ENCODE assay signal across 14 cellular contexts in the genomic region with DNA sequence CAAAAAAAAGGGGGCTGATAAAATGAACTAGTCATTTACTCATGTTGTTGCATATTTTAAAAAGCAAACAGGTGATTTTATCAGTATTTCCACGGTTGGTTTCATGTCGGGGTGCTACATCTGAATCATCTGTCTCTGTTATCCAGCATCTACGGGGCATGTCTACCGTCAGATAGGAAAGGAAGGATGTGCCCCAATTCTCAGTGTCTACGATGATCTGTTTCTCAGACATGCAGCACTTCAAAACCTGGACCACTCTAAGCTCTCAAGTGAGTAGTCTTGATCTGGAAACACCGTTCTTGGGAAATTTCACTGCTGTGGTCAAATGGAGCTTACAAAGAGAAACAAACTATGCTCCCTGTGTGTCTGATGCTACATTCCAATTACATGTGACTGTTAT.
DNase-seq lines count a peak whose midpoint lies in the region; ATAC-seq and TF ChIP-seq lines count a peak whose summit lies in the region.
"Had no signal": no experiment of that assay in that cellular context is flagged by ENCODE, and none has a peak within 500 bp of the region (broad histone marks: within the 10 kb centered on the region; RNA-seq: fewer than 3 reads in every experiment).

No MANE protein-coding gene starts in this region.

- no peak for TF ChIP-seq CTCF in DND-41 (IDR thresholded peaks at IDR 0.05; ENCODE audit: borderline replicate concordance, extremely low read depth, low read length, poor library complexity, severe bottlenecking)

- no peaks in the 10 kb centered on the region for H3K9me3 Mint-ChIP-seq in activated T-helper 17 cell treated with anti-CD3 and anti-CD28 coated beads, Interleukin-2, amount 50 U/mL, for 72 hours
- H3K9me3 Mint-ChIP-seq: GM23338 had no signal

- H3K36me3 Mint-ChIP-seq in activated T-helper 17 cell treated with anti-CD3 and anti-CD28 coated beads, Interleukin-2, amount 50 U/mL, for 72 hours (ENCODE audit: low read depth): peaks cover 27% of the 10 kb centered on the region

- no peaks in the 10 kb centered on the region for H4K20me1 ChIP-seq in DND-41 (ENCODE audit: insufficient read depth, low read length)

- no peak overlapping the region for H4K91ac ChIP-seq in mesenchymal stem cell (ENCODE audit: low read length)

- no peak overlapping the region for H3K23ac ChIP-seq in mesenchymal stem cell (ENCODE audit: low read length in 2 of 2)

- no peaks in the 10 kb centered on the region for H3K79me1 ChIP-seq in mesenchymal stem cell (replicated peaks; ENCODE audit: low read length, poor library complexity, severe bottlenecking)

- peak overlapping the region; percentile 77 for H3K4me3 Mint-ChIP-seq in activated T-helper 17 cell treated with anti-CD3 and anti-CD28 coated beads, Interleukin-2, amount 50 U/mL, for 72 hours
- H3K4me3 Mint-ChIP-seq: GM23338 had no signal

- H3K79me2 ChIP-seq in DND-41 (ENCODE audit: insufficient read depth, low read length): no peaks in the 10 kb centered on the region

- no peak overlapping the region for H3K14ac ChIP-seq in mesenchymal stem cell (ENCODE audit: low read length in 2 of 2)

- H2BK12ac ChIP-seq in mesenchymal stem cell (ENCODE audit: low read length in 2 of 2): no peak overlapping the region

- no peak for ATAC-seq in DND-41 (ENCODE audit: insufficient read depth, low read depth)
- peak; percentile 76 for ATAC-seq in activated T-helper 17 cell treated with anti-CD3 and anti-CD28 coated beads, Interleukin-2, amount 50 U/mL, for 72 hours (replicated peaks)
- ATAC-seq in HG02870 (IDR thresholded peaks at IDR 0.05; ENCODE audit: unreplicated experiment): no peak
- ATAC-seq in HG03135 (IDR thresholded peaks at IDR 0.05; ENCODE audit: unreplicated experiment): no peak
- ATAC-seq: GM23338 had no signal

- H2AFZ ChIP-seq in DND-41 (ENCODE audit: low read depth, low read length) (no peak overlapping the region), mesenchymal stem cell (ENCODE audit: low read depth, low read length) (no peak overlapping the region)
- H2AFZ ChIP-seq: GM23338 had no signal

- H3K36me3 ChIP-seq in DND-41 (ENCODE audit: insufficient read depth, low read length) (peaks cover 5% of the 10 kb centered on the region; the same call in 1 of the 2 replicates), mesenchymal stem cell (ENCODE audit: control insufficient read depth in 1 of 2, insufficient read depth in 2 of 2, low read depth in 1 of 2, low read length in 2 of 2) (peaks cover 0 to 13% of the 10 kb centered on the region in 2 experiments)
- H3K36me3 ChIP-seq: WERI-Rb-1 had no signal

- H3K9ac ChIP-seq in DND-41 (ENCODE audit: low read depth, low read length) (no peak overlapping the region), mesenchymal stem cell (ENCODE audit: low read length) (no peak overlapping the region)

- no peak overlapping the region for H3K4me2 ChIP-seq in DND-41 (ENCODE audit: insufficient read depth, low read length)
- H3K4me2 ChIP-seq in mesenchymal stem cell (ENCODE audit: low read length, poor library complexity, severe bottlenecking): no peak overlapping the region
- H3K4me2 ChIP-seq: GM23338 had no signal

- no peaks in the 10 kb centered on the region for H3K27me3 Mint-ChIP-seq in activated T-helper 17 cell treated with anti-CD3 and anti-CD28 coated beads, Interleukin-2, amount 50 U/mL, for 72 hours

- 77% methylated on average over 5 of the region's 6 CpGs for WGBS in mesenchymal stem cell

- peaks cover 41% of the 10 kb centered on the region for H3K4me1 Mint-ChIP-seq in activated T-helper 17 cell treated with anti-CD3 and anti-CD28 coated beads, Interleukin-2, amount 50 U/mL, for 72 hours

- peak; percentile 31 for DNase-seq in DMS79 treated with DMSO at 0.1 percent for 48 hours (lab: John Stamatoyannopoulos, UW)
- no peak for DNase-seq in DMS79 (lab: John Stamatoyannopoulos, UW)
- no peak for DNase-seq in DND-41
- peak; percentile 60 for DNase-seq in mesenchymal stem cell
- no peak for DNase-seq in SW480 (ENCODE audit: low spot score)
- DNase-seq: activated gamma-delta T cell, hippocampal formation, NCI-H1105, WERI-Rb-1 had no signal

- H3K4me1 ChIP-seq in DND-41 (ENCODE audit: insufficient read depth, low read length) (peaks cover 65% of the 10 kb centered on the region), mesenchymal stem cell (ENCODE audit: control insufficient read depth, insufficient read depth, low read depth, low read length) (peaks cover 13% of the 10 kb centered on the region)

- no peak overlapping the region for H2AK5ac ChIP-seq in mesenchymal stem cell (ENCODE audit: low read length, severe bottlenecking)

- H3K9me3 ChIP-seq in DND-41 (ENCODE audit: insufficient read depth, low read length, severe bottlenecking) (no peaks in the 10 kb centered on the region), mesenchymal stem cell (ENCODE audit: control insufficient read depth, low read length) (no peaks in the 10 kb centered on the region)

- H3K27me3 ChIP-seq in DND-41 (ENCODE audit: insufficient read depth, low read length, poor library complexity): no peaks in the 10 kb centered on the region
- H3K27me3 ChIP-seq in mesenchymal stem cell (ENCODE audit: control insufficient read depth in 1 of 2, insufficient read depth in 1 of 2, low read length in 2 of 2): no peaks in the 10 kb centered on the region

- H3K18ac ChIP-seq in mesenchymal stem cell (ENCODE audit: low read depth in 1 of 2, low read length in 2 of 2): no peak overlapping the region

- no peak overlapping the region for H4K8ac ChIP-seq in mesenchymal stem cell (ENCODE audit: low read length)

- H3K27ac ChIP-seq in DND-41 (ENCODE audit: low read length): peak overlapping the region; percentile 40; the same call in 1 of the 2 replicates
- no peak overlapping the region for H3K27ac ChIP-seq in mesenchymal stem cell (ENCODE audit: low read length, poor library complexity, severe bottlenecking)
- H3K27ac ChIP-seq: epithelial cell of prostate, WERI-Rb-1 had no signal

- H2BK120ac ChIP-seq in mesenchymal stem cell (ENCODE audit: low read depth, low read length): no peak overlapping the region

- no peak overlapping the region for H2BK5ac ChIP-seq in mesenchymal stem cell (ENCODE audit: low read depth, low read length, poor library complexity, severe bottlenecking)

- peak overlapping the region; percentile 92 for H3K27ac Mint-ChIP-seq in activated T-helper 17 cell treated with anti-CD3 and anti-CD28 coated beads, Interleukin-2, amount 50 U/mL, for 72 hours
- H3K27ac Mint-ChIP-seq: GM23338 had no signal

- H2BK15ac ChIP-seq in mesenchymal stem cell (ENCODE audit: low read depth, poor library complexity, severe bottlenecking): no peak overlapping the region

- H3K4ac ChIP-seq in mesenchymal stem cell (ENCODE audit: low read depth in 1 of 2, low read length in 2 of 2): no peak overlapping the region

- no peak overlapping the region for H3K4me3 ChIP-seq in DND-41 (ENCODE audit: low read depth in 1 of 2, low read length in 2 of 2)
- H3K4me3 ChIP-seq in mesenchymal stem cell (ENCODE audit: insufficient read depth in 1 of 2, low read depth in 1 of 2, low read length in 2 of 2): no peak overlapping the region
- H3K4me3 ChIP-seq: GM23338 had no signal

Comparison
In these comparisons a context has a peak if more than half of its experiments do, and no peak if none do; other contexts are left out.
1. DNase-seq: peak in DMS79 treated with DMSO at 0.1 percent for 48 hours (single experiment) and mesenchymal stem cell (single experiment); none in DMS79 (single experiment), DND-41 (single experiment) and SW480 (single experiment).